In the genomic region with DNA sequence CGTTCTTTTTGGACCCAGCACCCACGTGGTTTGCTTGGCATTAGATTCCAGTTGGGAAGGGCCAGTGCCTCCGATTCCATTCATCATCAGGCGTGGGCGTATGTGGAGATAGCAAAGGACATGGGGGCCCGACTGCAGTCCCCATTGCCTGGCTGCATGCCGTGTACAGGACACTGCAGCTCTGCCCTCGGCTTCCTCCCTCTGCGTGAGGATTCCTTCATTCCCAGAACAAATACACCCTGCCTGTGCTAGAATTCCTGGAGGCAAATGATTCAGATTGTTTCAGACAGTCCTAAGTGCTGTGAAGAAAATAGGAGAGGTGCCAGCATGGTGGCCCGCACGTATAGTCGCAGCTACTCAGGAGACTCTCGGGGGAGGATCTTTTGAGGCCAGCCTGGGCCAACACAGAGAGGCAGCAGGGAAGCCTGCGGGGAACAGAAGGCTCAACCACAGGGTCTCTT, we compare ENCODE assay signal across 17 cellular contexts. TPM values are rescaled to one million over a fixed set of nuclear protein-coding genes. Genes with fewer than 3 reads are reported as not detected.
DNase-seq lines count a peak whose midpoint lies in the region; ATAC-seq, FAIRE-seq and TF ChIP-seq lines count a peak whose summit lies in the region.
"Had no signal": no experiment of that assay in that cellular context is flagged by ENCODE, and none has a peak within 500 bp of the region (broad histone marks: within the 10 kb centered on the region; RNA-seq: fewer than 3 reads in every experiment).

No MANE protein-coding gene starts in this region.

- intact Hi-C loops in right lobe of liver (cut with DNase I) (no loop called here), HepG2 (cut with micrococcal nuclease; ENCODE audit: unreplicated experiment) (no loop called here)

- no peak overlapping the region for H3K4me3 ChIP-seq in right lobe of liver
- no peak overlapping the region for H3K4me3 ChIP-seq in HepG2 (replicated peaks in 1 of 3; ENCODE audit: insufficient read depth in 1 of 3, low read depth in 2 of 3, low read length in 3 of 3)
- H3K4me3 ChIP-seq: esophagus squamous epithelium, SJCRH30 had no signal

- peaks cover 43% of the 10 kb centered on the region for H3K36me3 Mint-ChIP-seq in chondrocyte (ENCODE audit: low read depth)
- H3K36me3 Mint-ChIP-seq in naive B cell, result peaks cover 6 to 10% of the 10 kb centered on the region in 2 donors

- H3K27me3 ChIP-seq in right lobe of liver, result no peaks in the 10 kb centered on the region
- H3K27me3 ChIP-seq in HepG2 (ENCODE audit: control insufficient read depth in 1 of 2, insufficient read depth in 2 of 2, low read length in 2 of 2), result no peaks in the 10 kb centered on the region
- H3K27me3 ChIP-seq: esophagus squamous epithelium, SJCRH30 had no signal

- ATAC-seq in right lobe of liver (no peak), HepG2 (no peak), naive B cell (ENCODE audit: low read depth in 2 of 2) (no peak)

- H3K4me1 ChIP-seq in right lobe of liver (peaks cover 0 to 11% (median 0%) of the 10 kb centered on the region in 4 donors), HepG2 (ENCODE audit: insufficient read depth, low read length) (peaks cover 24% of the 10 kb centered on the region)
- H3K4me1 ChIP-seq: SJCRH30 had no signal

- H3K9me3 ChIP-seq in right lobe of liver (no peaks in the 10 kb centered on the region), HepG2 (ENCODE audit: low read length) (no peaks in the 10 kb centered on the region)
- H3K9me3 ChIP-seq: esophagus squamous epithelium, SJCRH30 had no signal

- no peaks in the 10 kb centered on the region for H4K20me1 ChIP-seq in HepG2 (ENCODE audit: insufficient read depth, low read length)

- in situ Hi-C loops in HepG2 (cut with HindIII; ENCODE audit: extremely low pct_ligation_motif_present, low pct_unique_long_range_greater_than_20kb), result no loop called here

- H3K4me3 Mint-ChIP-seq in chondrocyte (ENCODE audit: unreplicated experiment) (no peak overlapping the region), naive B cell (no peak overlapping the region)

- peak overlapping the region; percentile 92 for H3K27ac Mint-ChIP-seq in chondrocyte (ENCODE audit: unreplicated experiment)
- H3K27ac Mint-ChIP-seq in naive B cell, result peak overlapping the region in 5 of 6 donors; percentile 47 to 84 (median 71)

- TF ChIP-seq CTCF in right lobe of liver (IDR thresholded peaks at IDR 0.05) (no peak), HepG2 (CRISPR knock-in tag; IDR thresholded peaks at IDR 0.05) (no peak), chondrocyte (IDR thresholded peaks at IDR 0.05) (no peak)

- no peak for TF ChIP-seq RAD21 in HepG2 (CRISPR knock-in tag; IDR thresholded peaks at IDR 0.05)

- POLR2A ChIA-PET in HepG2 (lab: Yijun Ruan, JAX), result no interaction called here

- no peak for TF ChIP-seq EP300 in HepG2 (IDR thresholded peaks at IDR 0.05; ENCODE audit: low read depth in 2 of 2, low read length in 2 of 2)
- TF ChIP-seq EP300 in HepG2 (CRISPR knock-in tag; IDR thresholded peaks at IDR 0.05; ENCODE audit: borderline replicate concordance), result no peak

- no peak for FAIRE-seq in HepG2 (lab: Jason Lieb, UNC)
- no peak for FAIRE-seq in frontal cortex (lab: Jason Lieb, UNC)
- FAIRE-seq: GM18507, GM19239 had no signal

- H3K27me3 Mint-ChIP-seq in chondrocyte (ENCODE audit: low read depth), result no peaks in the 10 kb centered on the region
- no peaks in the 10 kb centered on the region for H3K27me3 Mint-ChIP-seq in naive B cell

- no peak overlapping the region for H3K9ac ChIP-seq in HepG2 (ENCODE audit: insufficient read depth, low read depth, low read length)
- H3K9ac ChIP-seq: KMS-11 had no signal

- H3K27ac ChIP-seq in right lobe of liver (no peak overlapping the region), HepG2 (ENCODE audit: extremely low read length, insufficient read depth, low read length) (no peak overlapping the region)
- H3K27ac ChIP-seq: esophagus squamous epithelium, KMS-11, SJCRH30 had no signal

- TF ChIP-seq POLR2A in right lobe of liver (IDR thresholded peaks at IDR 0.05) (no peak), HepG2 (IDR thresholded peaks at IDR 0.05; ENCODE audit: insufficient read depth in 1 of 2, low read depth in 2 of 2, low read length in 2 of 2) (no peak)

- peaks cover 53% of the 10 kb centered on the region for H3K4me1 Mint-ChIP-seq in chondrocyte (ENCODE audit: low read depth)
- peaks cover 53 to 80% (median 73%) of the 10 kb centered on the region in 3 donors for H3K4me1 Mint-ChIP-seq in naive B cell

- no TSS peak for BruUV-seq in HepG2 (replicated peaks; lab: Mats Ljungman, UMichigan)

- no peak overlapping the region for H3K4me2 ChIP-seq in HepG2 (ENCODE audit: low read depth, low read length)
- H3K4me2 ChIP-seq: KMS-11 had no signal

- H3K36me3 ChIP-seq in right lobe of liver, result peaks cover 0 to 25% (median 15%) of the 10 kb centered on the region in 4 donors
- H3K36me3 ChIP-seq in HepG2 (replicated peaks in 1 of 2; ENCODE audit: control insufficient read depth in 1 of 2, insufficient read depth in 2 of 2, low read length in 2 of 2), result peaks cover 55 to 76% of the 10 kb centered on the region in 2 experiments

- DNase-seq in right lobe of liver (peak in 2 of 3 donors; percentile 22 to 31), HepG2 (ENCODE audit: low spot score) (no peak), chondrocyte (ENCODE audit: low spot score) (peak; percentile 58), naive B cell (no peak), frontal cortex (ENCODE audit: low spot score in 2 of 2) (no peak), HCEC 1CT (no peak), NCI-H1105 (lab: John Stamatoyannopoulos, UW) (no peak), T-helper 9 cell (no peak)
- DNase-seq: esophagus squamous epithelium; NCI-H1436; NCI-H226; SJCRH30; stimulated activated CD4-positive, alpha-beta T cell treated with anti-CD3 and anti-CD28 coated beads, Interleukin-4, amount 100 ng/mL, for 24 hours had no signal

- H2AFZ ChIP-seq in HepG2 (ENCODE audit: low read length), result no peak overlapping the region

- CTCF ChIA-PET in HepG2 (lab: Yijun Ruan, JAX; ENCODE audit: low intra/inter-chr PET ratio, low total read pairs), result no interaction called here

- no peaks in the 10 kb centered on the region for H3K9me3 Mint-ChIP-seq in chondrocyte (ENCODE audit: low read depth)
- no peaks in the 10 kb centered on the region for H3K9me3 Mint-ChIP-seq in naive B cell

- 100% methylated on average over 1 of the region's 14 CpGs for WGBS in right lobe of liver (ENCODE audit: insufficient coverage, low coverage, low lambda C conversion rate, missing lambda C conversion rate)
- 98% methylated on average over 8 of the region's 14 CpGs for WGBS in HepG2 (ENCODE audit: low lambda C conversion rate)

- no peaks in the 10 kb centered on the region for H3K79me2 ChIP-seq in HepG2 (ENCODE audit: insufficient read depth, low read length)

RNA-seq across cellular contexts. Expression of a gene that starts 15.4 kb away (rescaled TPM):
- total RNA-seq in right lobe of liver (1 to 10 TPM; 1.1 to 7.1 (median 4.1) TPM), HepG2 (2016; rRNA removed; fragmentation: Illumina TruSeq; extraction: Trizol) (not detected in 2 replicates), chondrocyte (1.3 to 4.6 TPM (median 2.0 TPM) in 3 replicates), frontal cortex (0.82 TPM)
- not detected in 2 replicates for total RNA-seq in HepG2 (2016; cell fraction: cytosol; rRNA removed; fragmentation: Illumina TruSeq; extraction: Trizol; ENCODE audit: low read depth)
- not detected in 2 replicates for total RNA-seq in HepG2 (2016; cell fraction: insoluble cytoplasmic fraction; rRNA removed; fragmentation: Illumina TruSeq; extraction: Trizol)
- total RNA-seq in HepG2 (2016; cell fraction: membrane; rRNA removed; fragmentation: Illumina TruSeq; extraction: Trizol), result not detected in 2 replicates
- not detected in 2 replicates for total RNA-seq in HepG2 (2016; cell fraction: nucleus; rRNA removed; fragmentation: Illumina TruSeq; extraction: Trizol)
- polyA plus RNA-seq in HepG2 (2011; rRNA removed) (not detected in 2 replicates), naive B cell (ENCODE audit: low read depth in 6 of 6) (10 to 100 TPM; 25.2 to 33.9 (median 26.4) TPM)
- not detected in 2 replicates for polyA plus RNA-seq in HepG2 (2011; cell fraction: cytosol; rRNA removed)
- polyA plus RNA-seq in HepG2 (2011; cell fraction: nucleus; rRNA removed), result not detected in 2 replicates
- 0.07 TPM in 1 of 2 replicates, not detected in the other for polyA plus RNA-seq in HepG2 (2012)
- not detected in 2 replicates for polyA plus RNA-seq in HepG2 (2016; cell fraction: cytosol; fragmentation: Illumina TruSeq; extraction: Trizol; ENCODE audit: low read depth)
- polyA plus RNA-seq in HepG2 (2016; cell fraction: insoluble cytoplasmic fraction; fragmentation: Illumina TruSeq; extraction: Trizol; ENCODE audit: low read depth), result not detected in 2 replicates
- polyA plus RNA-seq in HepG2 (2016; cell fraction: membrane; fragmentation: Illumina TruSeq; extraction: Trizol; ENCODE audit: low read depth), result not detected in 2 replicates
- polyA plus RNA-seq in HepG2 (2016; cell fraction: nucleus; fragmentation: Illumina TruSeq; extraction: Trizol; ENCODE audit: insufficient read depth, low read depth), result not detected in 2 replicates
- polyA minus RNA-seq in HepG2 (2011; rRNA and poly(A)+ RNA removed; ENCODE audit: low replicate concordance), result 1.4 TPM in 1 of 2 replicates, not detected in the other
- polyA minus RNA-seq in HepG2 (2011; cell fraction: cytosol; rRNA and poly(A)+ RNA removed), result not detected in 2 replicates
- polyA minus RNA-seq in HepG2 (2011; cell fraction: nucleus; rRNA and poly(A)+ RNA removed), result not detected in 2 replicates
- total RNA-seq: SJCRH30 had no signal

RNA-seq across cellular contexts. Expression of a gene that starts 34.3 kb away (rescaled TPM):
- total RNA-seq in right lobe of liver, result 1 to 10 TPM; 2.9 to 7.1 (median 5.0) TPM
- 8.9 and 15.2 TPM in 2 replicates for total RNA-seq in HepG2 (2016; rRNA removed; fragmentation: Illumina TruSeq; extraction: Trizol)
- 9.3 TPM in 2 replicates for total RNA-seq in HepG2 (2016; cell fraction: cytosol; rRNA removed; fragmentation: Illumina TruSeq; extraction: Trizol; ENCODE audit: low read depth)
- 9.3 and 15.6 TPM in 2 replicates for total RNA-seq in HepG2 (2016; cell fraction: insoluble cytoplasmic fraction; rRNA removed; fragmentation: Illumina TruSeq; extraction: Trizol)
- 18.3 and 19.5 TPM in 2 replicates for total RNA-seq in HepG2 (2016; cell fraction: membrane; rRNA removed; fragmentation: Illumina TruSeq; extraction: Trizol)
- total RNA-seq in HepG2 (2016; cell fraction: nucleus; rRNA removed; fragmentation: Illumina TruSeq; extraction: Trizol), result 16.4 and 16.6 TPM in 2 replicates
- 15.4 and 18.6 TPM in 2 replicates for polyA plus RNA-seq in HepG2 (2011; rRNA removed)
- polyA plus RNA-seq in HepG2 (2011; cell fraction: cytosol; rRNA removed), result 16.1 and 19.7 TPM in 2 replicates
- polyA plus RNA-seq in HepG2 (2011; cell fraction: nucleus; rRNA removed), result 28.4 and 31.3 TPM in 2 replicates
- polyA plus RNA-seq in HepG2 (2012), result 11.1 and 17.5 TPM in 2 replicates
- polyA plus RNA-seq in HepG2 (2016; cell fraction: cytosol; fragmentation: Illumina TruSeq; extraction: Trizol; ENCODE audit: low read depth), result 16.2 and 17.4 TPM in 2 replicates
- 8.6 and 11.3 TPM in 2 replicates for polyA plus RNA-seq in HepG2 (2016; cell fraction: insoluble cytoplasmic fraction; fragmentation: Illumina TruSeq; extraction: Trizol; ENCODE audit: low read depth)
- 16.1 and 17.7 TPM in 2 replicates for polyA plus RNA-seq in HepG2 (2016; cell fraction: membrane; fragmentation: Illumina TruSeq; extraction: Trizol; ENCODE audit: low read depth)
- 31.8 and 34.3 TPM in 2 replicates for polyA plus RNA-seq in HepG2 (2016; cell fraction: nucleus; fragmentation: Illumina TruSeq; extraction: Trizol; ENCODE audit: insufficient read depth, low read depth)
- polyA minus RNA-seq in HepG2 (2011; rRNA and poly(A)+ RNA removed; ENCODE audit: low replicate concordance), result 11.5 and 32.8 TPM in 2 replicates
- polyA minus RNA-seq in HepG2 (2011; cell fraction: cytosol; rRNA and poly(A)+ RNA removed), result 4.7 and 5.8 TPM in 2 replicates
- 21.2 and 32.8 TPM in 2 replicates for polyA minus RNA-seq in HepG2 (2011; cell fraction: nucleus; rRNA and poly(A)+ RNA removed)
- total RNA-seq in chondrocyte, result 14.5 to 14.9 TPM (median 14.8 TPM) in 3 replicates
- polyA plus RNA-seq in naive B cell (ENCODE audit: low read depth in 6 of 6), result 10 to 100 TPM in 4 of 6 donors, 1 to 10 TPM in 2; 7.0 to 15.9 (median 10.9) TPM
- 11.4 TPM for total RNA-seq in frontal cortex

RNA-seq across cellular contexts. Expression of a gene that starts 36.6 kb away (rescaled TPM):
- 10 to 100 TPM; 19.9 to 70.2 (median 25.3) TPM for total RNA-seq in right lobe of liver
- total RNA-seq in HepG2 (2016; rRNA removed; fragmentation: Illumina TruSeq; extraction: Trizol), result 74.0 and 75.8 TPM in 2 replicates
- 49.5 and 56.5 TPM in 2 replicates for total RNA-seq in HepG2 (2016; cell fraction: cytosol; rRNA removed; fragmentation: Illumina TruSeq; extraction: Trizol; ENCODE audit: low read depth)
- total RNA-seq in HepG2 (2016; cell fraction: insoluble cytoplasmic fraction; rRNA removed; fragmentation: Illumina TruSeq; extraction: Trizol), result 57.1 and 69.6 TPM in 2 replicates
- total RNA-seq in HepG2 (2016; cell fraction: membrane; rRNA removed; fragmentation: Illumina TruSeq; extraction: Trizol), result 60.2 and 66.9 TPM in 2 replicates
- total RNA-seq in HepG2 (2016; cell fraction: nucleus; rRNA removed; fragmentation: Illumina TruSeq; extraction: Trizol), result 33.7 and 37.0 TPM in 2 replicates
- 150 and 166 TPM in 2 replicates for polyA plus RNA-seq in HepG2 (2011; rRNA removed)
- 110 and 129 TPM in 2 replicates for polyA plus RNA-seq in HepG2 (2011; cell fraction: cytosol; rRNA removed)
- polyA plus RNA-seq in HepG2 (2011; cell fraction: nucleus; rRNA removed), result 88.0 and 96.6 TPM in 2 replicates
- 99.4 and 113 TPM in 2 replicates for polyA plus RNA-seq in HepG2 (2012)
- 78.3 and 90.9 TPM in 2 replicates for polyA plus RNA-seq in HepG2 (2016; cell fraction: cytosol; fragmentation: Illumina TruSeq; extraction: Trizol; ENCODE audit: low read depth)
- polyA plus RNA-seq in HepG2 (2016; cell fraction: insoluble cytoplasmic fraction; fragmentation: Illumina TruSeq; extraction: Trizol; ENCODE audit: low read depth), result 127 and 143 TPM in 2 replicates
- 82.2 and 92.9 TPM in 2 replicates for polyA plus RNA-seq in HepG2 (2016; cell fraction: membrane; fragmentation: Illumina TruSeq; extraction: Trizol; ENCODE audit: low read depth)
- polyA plus RNA-seq in HepG2 (2016; cell fraction: nucleus; fragmentation: Illumina TruSeq; extraction: Trizol; ENCODE audit: insufficient read depth, low read depth), result 92.2 and 94.0 TPM in 2 replicates
- 77.2 and 97.6 TPM in 2 replicates for polyA minus RNA-seq in HepG2 (2011; rRNA and poly(A)+ RNA removed; ENCODE audit: low replicate concordance)
- 35.3 and 48.0 TPM in 2 replicates for polyA minus RNA-seq in HepG2 (2011; cell fraction: cytosol; rRNA and poly(A)+ RNA removed)
- 55.2 and 55.9 TPM in 2 replicates for polyA minus RNA-seq in HepG2 (2011; cell fraction: nucleus; rRNA and poly(A)+ RNA removed)
- total RNA-seq in chondrocyte, result 102 to 133 TPM (median 114 TPM) in 3 replicates
- 10 to 100 TPM; 73.0 to 90.9 (median 78.1) TPM for polyA plus RNA-seq in naive B cell (ENCODE audit: low read depth in 6 of 6)
- total RNA-seq in frontal cortex, result 25.7 TPM

RNA-seq across cellular contexts. Expression of a gene that starts 50.7 kb away (rescaled TPM):
- total RNA-seq in right lobe of liver, result 1 to 10 TPM in 2 of 6 experiments, under 1 TPM in 4; 0.59 to 1.3 (median 0.90) TPM
- 2.7 and 8.9 TPM in 2 replicates for total RNA-seq in HepG2 (2016; rRNA removed; fragmentation: Illumina TruSeq; extraction: Trizol)
- 1.8 and 2.5 TPM in 2 replicates for total RNA-seq in HepG2 (2016; cell fraction: cytosol; rRNA removed; fragmentation: Illumina TruSeq; extraction: Trizol; ENCODE audit: low read depth)
- 2.3 and 8.4 TPM in 2 replicates for total RNA-seq in HepG2 (2016; cell fraction: insoluble cytoplasmic fraction; rRNA removed; fragmentation: Illumina TruSeq; extraction: Trizol)
- total RNA-seq in HepG2 (2016; cell fraction: membrane; rRNA removed; fragmentation: Illumina TruSeq; extraction: Trizol), result 2.3 and 2.5 TPM in 2 replicates
- 8.4 and 12.1 TPM in 2 replicates for total RNA-seq in HepG2 (2016; cell fraction: nucleus; rRNA removed; fragmentation: Illumina TruSeq; extraction: Trizol)
- 28.6 and 88.6 TPM in 2 replicates for polyA plus RNA-seq in HepG2 (2011; rRNA removed)
- 28.4 and 53.0 TPM in 2 replicates for polyA plus RNA-seq in HepG2 (2011; cell fraction: cytosol; rRNA removed)
- polyA plus RNA-seq in HepG2 (2011; cell fraction: nucleus; rRNA removed), result 63.0 and 95.6 TPM in 2 replicates
- 39.9 and 70.8 TPM in 2 replicates for polyA plus RNA-seq in HepG2 (2012)
- 0.88 and 0.92 TPM in 2 replicates for polyA plus RNA-seq in HepG2 (2016; cell fraction: cytosol; fragmentation: Illumina TruSeq; extraction: Trizol; ENCODE audit: low read depth)
- 3.0 and 3.5 TPM in 2 replicates for polyA plus RNA-seq in HepG2 (2016; cell fraction: insoluble cytoplasmic fraction; fragmentation: Illumina TruSeq; extraction: Trizol; ENCODE audit: low read depth)
- 1.7 TPM in 2 replicates for polyA plus RNA-seq in HepG2 (2016; cell fraction: membrane; fragmentation: Illumina TruSeq; extraction: Trizol; ENCODE audit: low read depth)
- 13.9 and 17.6 TPM in 2 replicates for polyA plus RNA-seq in HepG2 (2016; cell fraction: nucleus; fragmentation: Illumina TruSeq; extraction: Trizol; ENCODE audit: insufficient read depth, low read depth)
- 28.7 TPM in 1 of 2 replicates, not detected in the other for polyA minus RNA-seq in HepG2 (2011; rRNA and poly(A)+ RNA removed; ENCODE audit: low replicate concordance)
- polyA minus RNA-seq in HepG2 (2011; cell fraction: cytosol; rRNA and poly(A)+ RNA removed), result 5.1 and 17.3 TPM in 2 replicates
- 9.9 and 21.9 TPM in 2 replicates for polyA minus RNA-seq in HepG2 (2011; cell fraction: nucleus; rRNA and poly(A)+ RNA removed)
- 68.4 to 172 TPM (median 169 TPM) in 3 replicates for total RNA-seq in chondrocyte
- 10 to 100 TPM; 10.2 to 18.9 (median 14.2) TPM for polyA plus RNA-seq in naive B cell (ENCODE audit: low read depth in 6 of 6)
- total RNA-seq in frontal cortex, result 18.8 TPM

RNA-seq across cellular contexts. Expression of a gene that starts 55.6 kb away (rescaled TPM):
- 100 to 1,000 TPM; 133 to 416 (median 252) TPM for total RNA-seq in right lobe of liver
- 59.1 and 62.8 TPM in 2 replicates for total RNA-seq in HepG2 (2016; rRNA removed; fragmentation: Illumina TruSeq; extraction: Trizol)
- 34.5 and 34.6 TPM in 2 replicates for total RNA-seq in HepG2 (2016; cell fraction: cytosol; rRNA removed; fragmentation: Illumina TruSeq; extraction: Trizol; ENCODE audit: low read depth)
- 56.2 and 62.6 TPM in 2 replicates for total RNA-seq in HepG2 (2016; cell fraction: insoluble cytoplasmic fraction; rRNA removed; fragmentation: Illumina TruSeq; extraction: Trizol)
- 61.2 and 64.2 TPM in 2 replicates for total RNA-seq in HepG2 (2016; cell fraction: membrane; rRNA removed; fragmentation: Illumina TruSeq; extraction: Trizol)
- total RNA-seq in HepG2 (2016; cell fraction: nucleus; rRNA removed; fragmentation: Illumina TruSeq; extraction: Trizol), result 31.4 and 47.6 TPM in 2 replicates
- 37.0 and 60.2 TPM in 2 replicates for polyA plus RNA-seq in HepG2 (2011; rRNA removed)
- 42.3 and 49.1 TPM in 2 replicates for polyA plus RNA-seq in HepG2 (2011; cell fraction: cytosol; rRNA removed)
- polyA plus RNA-seq in HepG2 (2011; cell fraction: nucleus; rRNA removed), result 45.9 and 96.4 TPM in 2 replicates
- polyA plus RNA-seq in HepG2 (2012), result 103 and 194 TPM in 2 replicates
- polyA plus RNA-seq in HepG2 (2016; cell fraction: cytosol; fragmentation: Illumina TruSeq; extraction: Trizol; ENCODE audit: low read depth), result 73.1 and 74.3 TPM in 2 replicates
- 91.0 and 122 TPM in 2 replicates for polyA plus RNA-seq in HepG2 (2016; cell fraction: insoluble cytoplasmic fraction; fragmentation: Illumina TruSeq; extraction: Trizol; ENCODE audit: low read depth)
- 101 and 107 TPM in 2 replicates for polyA plus RNA-seq in HepG2 (2016; cell fraction: membrane; fragmentation: Illumina TruSeq; extraction: Trizol; ENCODE audit: low read depth)
- polyA plus RNA-seq in HepG2 (2016; cell fraction: nucleus; fragmentation: Illumina TruSeq; extraction: Trizol; ENCODE audit: insufficient read depth, low read depth), result 107 and 123 TPM in 2 replicates
- 99.0 and 111 TPM in 2 replicates for polyA minus RNA-seq in HepG2 (2011; rRNA and poly(A)+ RNA removed; ENCODE audit: low replicate concordance)
- 44.8 and 90.8 TPM in 2 replicates for polyA minus RNA-seq in HepG2 (2011; cell fraction: cytosol; rRNA and poly(A)+ RNA removed)
- polyA minus RNA-seq in HepG2 (2011; cell fraction: nucleus; rRNA and poly(A)+ RNA removed), result 4.2 and 14.9 TPM in 2 replicates
- total RNA-seq in chondrocyte, result 42.6 to 78.5 TPM (median 62.2 TPM) in 3 replicates
- 10 to 100 TPM; 36.3 to 65.9 (median 62.6) TPM for polyA plus RNA-seq in naive B cell (ENCODE audit: low read depth in 6 of 6)
- total RNA-seq in frontal cortex, result 5.3 TPM
- polyA plus RNA-seq: neural cell had no signal

Comparison
In these comparisons a context has a peak if more than half of its experiments do, and no peak if none do; other contexts are left out.
1. DNase-seq: peak in right lobe of liver (2 of 3) and chondrocyte (single experiment); none in HepG2 (single experiment), naive B cell (single experiment), frontal cortex (0 of 2), HCEC 1CT (single experiment), NCI-H1105 (single experiment) and T-helper 9 cell (single experiment).